Comparison of ENCODE assay signal across 2 cellular contexts in the genomic region with DNA sequence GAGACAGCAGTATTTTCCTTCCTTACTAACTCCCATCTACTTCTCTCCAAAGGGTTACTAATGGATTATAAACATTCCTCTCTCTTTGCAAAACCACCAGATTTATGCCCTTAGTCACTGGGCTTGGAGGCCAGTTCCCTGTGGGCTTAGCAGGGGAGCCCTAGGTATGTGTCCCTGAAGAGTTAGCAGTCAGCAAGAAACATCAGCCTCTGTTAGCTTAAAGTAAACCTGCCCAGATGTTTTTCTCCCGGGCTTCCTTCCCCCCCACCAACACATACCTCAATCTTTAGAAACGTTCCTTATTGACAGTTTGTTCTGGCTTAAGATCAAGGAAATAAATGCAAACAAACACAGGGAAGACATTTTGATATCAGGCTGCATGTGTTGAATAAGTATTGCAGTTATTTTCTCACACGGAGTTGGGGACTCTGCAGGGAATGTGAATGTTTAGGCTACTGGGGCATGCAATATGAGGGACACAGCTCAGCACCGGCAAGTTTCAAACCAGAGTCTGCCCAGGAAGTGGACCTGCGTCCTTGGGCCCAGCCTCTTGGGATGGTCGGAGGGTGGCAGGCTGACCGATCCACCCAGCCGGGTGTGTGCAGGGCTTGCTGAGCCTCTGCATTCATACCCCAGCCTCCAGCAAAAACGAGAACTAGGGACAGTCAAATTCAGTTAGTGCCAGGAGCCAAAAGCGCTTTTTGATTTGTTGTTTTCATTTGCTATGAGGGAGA.
TF ChIP-seq lines count a peak whose summit lies in the region.

No MANE protein-coding gene starts in this region.

TF ChIP-seq in GM23338, 12 proteins besides CTCF, POLR2A, EP300 and RAD21 (continued from another document):
- TF ChIP-seq REST (IDR thresholded peaks at IDR 0.05; ENCODE audit: unreplicated experiment) (no peak), CREB1 (CRISPR knock-in tag; IDR thresholded peaks at IDR 0.05; ENCODE audit: low read depth) (no peak), POLR2AphosphoS5 (IDR thresholded peaks at IDR 0.05; ENCODE audit: low read depth) (no peak)

TF ChIP-seq in WTC11, 78 proteins besides CTCF, POLR2A, EP300 and RAD21 (continued from another document):
- no peak for TF ChIP-seq NR1H2 (CRISPR knock-in tag; IDR thresholded peaks at IDR 0.05)
- no peak for TF ChIP-seq NR2C2 (CRISPR knock-in tag; IDR thresholded peaks at IDR 0.05)
- TF ChIP-seq, protein P1, sequence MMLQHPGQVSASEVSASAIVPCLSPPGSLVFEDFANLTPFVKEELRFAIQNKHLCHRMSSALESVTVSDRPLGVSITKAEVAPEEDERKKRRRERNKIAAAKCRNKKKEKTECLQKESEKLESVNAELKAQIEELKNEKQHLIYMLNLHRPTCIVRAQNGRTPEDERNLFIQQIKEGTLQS (CRISPR knock-in tag; conservative IDR thresholded peaks at IDR 0.05), result no peak
- TF ChIP-seq, protein P2, sequence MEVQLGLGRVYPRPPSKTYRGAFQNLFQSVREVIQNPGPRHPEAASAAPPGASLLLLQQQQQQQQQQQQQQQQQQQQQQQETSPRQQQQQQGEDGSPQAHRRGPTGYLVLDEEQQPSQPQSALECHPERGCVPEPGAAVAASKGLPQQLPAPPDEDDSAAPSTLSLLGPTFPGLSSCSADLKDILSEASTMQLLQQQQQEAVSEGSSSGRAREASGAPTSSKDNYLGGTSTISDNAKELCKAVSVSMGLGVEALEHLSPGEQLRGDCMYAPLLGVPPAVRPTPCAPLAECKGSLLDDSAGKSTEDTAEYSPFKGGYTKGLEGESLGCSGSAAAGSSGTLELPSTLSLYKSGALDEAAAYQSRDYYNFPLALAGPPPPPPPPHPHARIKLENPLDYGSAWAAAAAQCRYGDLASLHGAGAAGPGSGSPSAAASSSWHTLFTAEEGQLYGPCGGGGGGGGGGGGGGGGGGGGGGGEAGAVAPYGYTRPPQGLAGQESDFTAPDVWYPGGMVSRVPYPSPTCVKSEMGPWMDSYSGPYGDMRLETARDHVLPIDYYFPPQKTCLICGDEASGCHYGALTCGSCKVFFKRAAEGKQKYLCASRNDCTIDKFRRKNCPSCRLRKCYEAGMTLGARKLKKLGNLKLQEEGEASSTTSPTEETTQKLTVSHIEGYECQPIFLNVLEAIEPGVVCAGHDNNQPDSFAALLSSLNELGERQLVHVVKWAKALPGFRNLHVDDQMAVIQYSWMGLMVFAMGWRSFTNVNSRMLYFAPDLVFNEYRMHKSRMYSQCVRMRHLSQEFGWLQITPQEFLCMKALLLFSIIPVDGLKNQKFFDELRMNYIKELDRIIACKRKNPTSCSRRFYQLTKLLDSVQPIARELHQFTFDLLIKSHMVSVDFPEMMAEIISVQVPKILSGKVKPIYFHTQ (CRISPR knock-in tag; IDR thresholded peaks at IDR 0.05), result no peak
- no peak for TF ChIP-seq MYBL2 (CRISPR knock-in tag; IDR thresholded peaks at IDR 0.05)
- TF ChIP-seq FOXP1 (CRISPR knock-in tag; IDR thresholded peaks at IDR 0.05; ENCODE audit: borderline replicate concordance), result no peak
- no peak for TF ChIP-seq ZNF423 (CRISPR knock-in tag; IDR thresholded peaks at IDR 0.05)
